ENCODE assay signal across 37 cellular contexts in genomic region chr5:11998397-11998796, GRCh38.
"Had no signal": no experiment of that assay in that cellular context is flagged by ENCODE, and none has a peak within 500 bp of the region (broad histone marks: within the 10 kb centered on the region; RNA-seq: fewer than 3 reads in every experiment).

No MANE protein-coding gene starts in this region.

- H3K27me3 Mint-ChIP-seq: activated B cell treated with CpG ODN at 0.5 μM for 24 hours; activated CD4-positive, alpha-beta memory T cell treated with anti-CD3 and anti-CD28 coated beads for 36 hours; activated CD4-positive, alpha-beta T cell treated with anti-CD3 and anti-CD28 coated beads, Interleukin-2, amount 10 ng/mL, durations not matched to agents 24 days and 14 days; activated CD8-positive, alpha-beta memory T cell treated with anti-CD3 and anti-CD28 coated beads, Interleukin-2, amount 10 ng/mL, durations not matched to agents 7 days and 5 days; activated naive CD4-positive, alpha-beta T cell treated with anti-CD3 and anti-CD28 coated beads, Interleukin-2, amount 10 ng/mL, durations not matched to agents 7 days and 5 days; activated naive CD4-positive, alpha-beta T cell treated with anti-CD3 and anti-CD28 coated beads, Interleukin-2, amount 50 U/mL, for 24 hours; activated naive CD8-positive, alpha-beta T cell; activated naive CD8-positive, alpha-beta T cell treated with anti-CD3 and anti-CD28 coated beads, Interleukin-2, amount 10 ng/mL, durations not matched to agents 7 days and 5 days; activated naive CD8-positive, alpha-beta T cell treated with anti-CD3 and anti-CD28 coated beads, Interleukin-2, amount 50 U/mL, for 24 hours; activated T-cell treated with anti-CD3 and anti-CD28 coated beads, Interleukin-2, amount 50 U/mL, for 24 hours; brain; central memory CD8-positive, alpha-beta T cell had no signal

- H3K4me1 Mint-ChIP-seq: activated B cell treated with CpG ODN at 0.5 μM for 24 hours; activated CD4-positive, alpha-beta T cell treated with anti-CD3 and anti-CD28 coated beads, Interleukin-2, amount 10 ng/mL, durations not matched to agents 24 days and 14 days; activated CD8-positive, alpha-beta memory T cell treated with anti-CD3 and anti-CD28 coated beads, Interleukin-2, amount 10 ng/mL, durations not matched to agents 7 days and 5 days; activated naive CD4-positive, alpha-beta T cell treated with anti-CD3 and anti-CD28 coated beads, Interleukin-2, amount 10 ng/mL, durations not matched to agents 7 days and 5 days; activated naive CD4-positive, alpha-beta T cell treated with anti-CD3 and anti-CD28 coated beads, Interleukin-2, amount 50 U/mL, for 24 hours; activated naive CD8-positive, alpha-beta T cell treated with anti-CD3 and anti-CD28 coated beads, Interleukin-2, amount 10 ng/mL, durations not matched to agents 7 days and 5 days; activated naive CD8-positive, alpha-beta T cell treated with anti-CD3 and anti-CD28 coated beads, Interleukin-2, amount 50 U/mL, for 24 hours; brain; central memory CD8-positive, alpha-beta T cell had no signal

- H3K27ac ChIP-seq: ascending aorta, cardiac muscle cell, VCaP had no signal

- H3K36me3 Mint-ChIP-seq: activated CD4-positive, alpha-beta memory T cell treated with anti-CD3 and anti-CD28 coated beads for 36 hours; activated CD8-positive, alpha-beta memory T cell treated with anti-CD3 and anti-CD28 coated beads, Interleukin-2, amount 10 ng/mL, durations not matched to agents 7 days and 5 days; activated naive CD4-positive, alpha-beta T cell treated with anti-CD3 and anti-CD28 coated beads, Interleukin-2, amount 10 ng/mL, durations not matched to agents 7 days and 5 days; activated naive CD4-positive, alpha-beta T cell treated with anti-CD3 and anti-CD28 coated beads, Interleukin-2, amount 50 U/mL, for 24 hours; activated naive CD8-positive, alpha-beta T cell; activated naive CD8-positive, alpha-beta T cell treated with anti-CD3 and anti-CD28 coated beads, Interleukin-2, amount 10 ng/mL, durations not matched to agents 7 days and 5 days; brain had no signal

- FAIRE-seq: bronchial epithelial cell, TTC549 had no signal

- H3K27me3 ChIP-seq: ascending aorta, cardiac muscle cell had no signal

- H3K4me3 Mint-ChIP-seq: activated B cell treated with CpG ODN at 0.5 μM for 24 hours; activated CD4-positive, alpha-beta memory T cell treated with anti-CD3 and anti-CD28 coated beads for 36 hours; activated CD4-positive, alpha-beta T cell treated with anti-CD3 and anti-CD28 coated beads, Interleukin-2, amount 10 ng/mL, durations not matched to agents 24 days and 14 days; activated CD8-positive, alpha-beta memory T cell treated with anti-CD3 and anti-CD28 coated beads, Interleukin-2, amount 10 ng/mL, durations not matched to agents 7 days and 5 days; activated CD8-positive, alpha-beta T cell treated with anti-CD3 and anti-CD28 coated beads, Interleukin-2, amount 10 ng/mL, durations not matched to agents 7 days and 5 days; activated naive CD4-positive, alpha-beta T cell treated with anti-CD3 and anti-CD28 coated beads, Interleukin-2, amount 10 ng/mL, durations not matched to agents 7 days and 5 days; activated naive CD4-positive, alpha-beta T cell treated with anti-CD3 and anti-CD28 coated beads, Interleukin-2, amount 50 U/mL, for 24 hours; activated naive CD8-positive, alpha-beta T cell; activated naive CD8-positive, alpha-beta T cell treated with anti-CD3 and anti-CD28 coated beads, Interleukin-2, amount 10 ng/mL, durations not matched to agents 7 days and 5 days; activated naive CD8-positive, alpha-beta T cell treated with anti-CD3 and anti-CD28 coated beads, Interleukin-2, amount 50 U/mL, for 24 hours; activated T-cell treated with anti-CD3 and anti-CD28 coated beads, Interleukin-2, amount 50 U/mL, for 24 hours; brain; central memory CD8-positive, alpha-beta T cell; T-helper 1 cell treated with Interleukin-12 subunit alpha and Interleukin-12 subunit beta and Interleukin-4 antibody, amounts not matched to agents 30 μg/mL and 1 μg/mL, for 36 hours; T-helper 2 cell treated with Interferon-gamma antibody and Interleukin-4, amounts not matched to agents 5 μg/mL and 100 μg/mL, for 36 hours had no signal

- ATAC-seq: activated CD8-positive, alpha-beta memory T cell treated with anti-CD3 and anti-CD28 coated beads, Interleukin-2, amount 10 ng/mL, durations not matched to agents 7 days and 5 days; activated CD8-positive, alpha-beta T cell treated with anti-CD3 and anti-CD28 coated beads, Interleukin-2, amount 10 ng/mL, durations not matched to agents 7 days and 5 days; activated naive CD8-positive, alpha-beta T cell treated with anti-CD3 and anti-CD28 coated beads, Interleukin-2, amount 50 U/mL, for 24 hours had no signal

- H3K36me3 ChIP-seq: ascending aorta, cardiac muscle cell had no signal

- DNase-seq: activated B cell treated with CpG ODN at 0.5 μM for 24 hours; activated CD4-positive, alpha-beta memory T cell treated with anti-CD3 and anti-CD28 coated beads for 36 hours; activated CD4-positive, alpha-beta T cell treated with anti-CD3 and anti-CD28 coated beads for 4 hours; activated CD4-positive, alpha-beta T cell treated with anti-CD3 and anti-CD28 coated beads, Interleukin-2, amount 10 ng/mL, durations not matched to agents 24 days and 14 days; activated CD4-positive, alpha-beta T cell treated with anti-CD3 and anti-CD28 coated beads, Interleukin-2, amount 50 U/mL, for 1 hour; activated CD4-positive, alpha-beta T cell treated with anti-CD3 and anti-CD28 coated beads, Interleukin-2, amount 50 U/mL, for 4 hours; activated CD4-positive, CD25-positive, alpha-beta regulatory T cell treated with anti-CD3 and anti-CD28 coated beads, Interleukin-2, amount 50 U/mL, for 72 hours; activated CD8-positive, alpha-beta memory T cell treated with anti-CD3 and anti-CD28 coated beads for 24 hours; activated CD8-positive, alpha-beta memory T cell treated with anti-CD3 and anti-CD28 coated beads, Interleukin-2, amount 10 ng/mL, durations not matched to agents 7 days and 5 days; activated CD8-positive, alpha-beta memory T cell treated with anti-CD3 and anti-CD28 coated beads, Interleukin-2, amount 50 U/mL, for 48 hours; activated CD8-positive, alpha-beta T cell treated with anti-CD3 and anti-CD28 coated beads, Interleukin-2, amount 10 ng/mL, durations not matched to agents 7 days and 5 days; activated effector memory CD4-positive, alpha-beta T cell treated with Interleukin-2 at 50 U/mL for 16 hours; activated gamma-delta T cell; activated naive CD4-positive, alpha-beta T cell treated with anti-CD3 and anti-CD28 coated beads, Interleukin-2, amount 10 ng/mL, durations not matched to agents 7 days and 5 days; activated naive CD4-positive, alpha-beta T cell treated with Interleukin-2 at 50 U/mL for 16 hours; activated naive CD8-positive, alpha-beta T cell treated with anti-CD3 and anti-CD28 coated beads, Interleukin-2, amount 10 ng/mL, durations not matched to agents 7 days and 5 days; activated naive CD8-positive, alpha-beta T cell treated with anti-CD3 and anti-CD28 coated beads, Interleukin-2, amount 50 U/mL, for 24 hours; activated T-cell treated with anti-CD3 and anti-CD28 coated beads, Interleukin-2, amount 50 U/mL, for 24 hours; activated T-cell treated with anti-CD3 and anti-CD28 coated beads, Interleukin-2, amount 50 U/mL, for 48 hours; amygdala; anterior cingulate cortex; caudate nucleus; cerebellar nuclear complex; T-helper 2 cell; T-helper 9 cell had no signal

- H3K27ac Mint-ChIP-seq: activated B cell treated with CpG ODN at 0.5 μM for 24 hours; activated CD4-positive, alpha-beta memory T cell treated with anti-CD3 and anti-CD28 coated beads for 36 hours; activated CD4-positive, alpha-beta T cell treated with anti-CD3 and anti-CD28 coated beads, Interleukin-2, amount 10 ng/mL, durations not matched to agents 24 days and 14 days; activated CD8-positive, alpha-beta memory T cell treated with anti-CD3 and anti-CD28 coated beads, Interleukin-2, amount 10 ng/mL, durations not matched to agents 7 days and 5 days; activated CD8-positive, alpha-beta T cell treated with anti-CD3 and anti-CD28 coated beads, Interleukin-2, amount 10 ng/mL, durations not matched to agents 7 days and 5 days; activated naive CD4-positive, alpha-beta T cell treated with anti-CD3 and anti-CD28 coated beads, Interleukin-2, amount 10 ng/mL, durations not matched to agents 7 days and 5 days; activated naive CD4-positive, alpha-beta T cell treated with anti-CD3 and anti-CD28 coated beads, Interleukin-2, amount 50 U/mL, for 24 hours; activated naive CD8-positive, alpha-beta T cell; activated naive CD8-positive, alpha-beta T cell treated with anti-CD3 and anti-CD28 coated beads, Interleukin-2, amount 10 ng/mL, durations not matched to agents 7 days and 5 days; activated naive CD8-positive, alpha-beta T cell treated with anti-CD3 and anti-CD28 coated beads, Interleukin-2, amount 50 U/mL, for 24 hours; activated T-cell treated with anti-CD3 and anti-CD28 coated beads, Interleukin-2, amount 50 U/mL, for 24 hours; activated T-helper 2 cell treated with anti-CD3 and anti-CD28 coated beads, Interferon-gamma antibody, Interleukin-2, Interleukin-4, amounts not matched to agents 10 μg/mL and 5 μg/mL and 100 μg/mL, durations not matched to agents 14 hours and 24 hours and 36 hours; T-helper 1 cell treated with Interleukin-12 subunit alpha and Interleukin-12 subunit beta and Interleukin-4 antibody, amounts not matched to agents 30 μg/mL and 1 μg/mL, for 36 hours; T-helper 2 cell treated with Interferon-gamma antibody and Interleukin-4, amounts not matched to agents 5 μg/mL and 100 μg/mL, for 36 hours had no signal

- H3K4me3 ChIP-seq: ascending aorta, cardiac muscle cell had no signal

- H3K4me1 ChIP-seq: ascending aorta had no signal

- H3K9me3 ChIP-seq: ascending aorta had no signal
